In the genomic region with DNA sequence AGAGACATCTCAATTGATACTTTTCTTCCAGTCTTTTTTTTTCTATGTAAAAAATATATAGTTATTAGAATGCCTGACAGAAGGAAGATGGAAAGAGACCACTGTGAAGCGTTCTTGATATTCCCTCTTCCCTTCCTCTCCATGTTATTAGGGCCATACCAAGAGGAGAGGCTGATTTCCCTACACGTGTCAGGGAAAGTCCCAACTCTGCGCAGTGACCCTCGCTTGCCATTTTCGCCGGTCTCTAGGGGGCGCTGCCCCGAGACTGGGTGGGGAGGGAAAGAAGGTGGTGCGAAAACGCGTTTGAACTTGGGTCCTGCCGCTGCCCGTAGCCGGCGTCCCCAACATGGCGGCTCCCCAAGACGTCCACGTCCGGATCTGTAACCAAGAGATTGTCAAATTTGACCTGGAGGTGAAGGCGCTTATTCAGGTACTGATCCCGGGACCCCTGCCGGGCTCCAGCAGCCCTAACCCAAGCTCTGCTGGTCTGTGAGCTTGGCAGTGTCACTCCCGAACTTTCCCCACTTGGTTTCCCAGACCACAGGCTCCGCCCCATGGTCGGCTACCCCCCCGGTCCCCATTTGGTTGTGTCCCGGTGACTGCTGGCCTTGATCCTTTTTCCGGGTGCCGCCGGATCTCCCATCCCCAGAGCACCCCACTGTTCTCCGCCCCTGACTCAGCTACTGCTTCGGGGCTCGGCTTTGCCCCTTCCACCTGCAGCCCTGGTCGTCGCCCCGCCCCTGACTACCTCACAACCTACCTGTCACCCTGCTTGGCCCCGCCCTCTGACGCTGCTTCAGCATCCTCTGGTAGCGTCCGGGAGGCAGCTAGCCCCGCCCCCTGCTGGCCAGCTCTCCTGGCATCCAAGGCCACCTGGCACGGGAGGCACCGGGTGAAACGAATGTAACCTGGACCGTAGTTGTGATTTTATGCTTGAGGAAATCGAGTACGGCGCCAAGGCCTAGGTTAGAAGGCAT, we compare ENCODE assay signal across 1 cellular context.
TF ChIP-seq lines count a peak whose summit lies in the region.

Gene BNIP1 (plus strand): TSS at position 332 of the 977 bp plus-strand sequence. CDS start 15 bp downstream, at position 347.

TF ChIP-seq in SK-N-SH, 30 proteins besides CTCF, POLR2A, EP300 and RAD21 (continued from another document):
- TF ChIP-seq, protein P1, sequence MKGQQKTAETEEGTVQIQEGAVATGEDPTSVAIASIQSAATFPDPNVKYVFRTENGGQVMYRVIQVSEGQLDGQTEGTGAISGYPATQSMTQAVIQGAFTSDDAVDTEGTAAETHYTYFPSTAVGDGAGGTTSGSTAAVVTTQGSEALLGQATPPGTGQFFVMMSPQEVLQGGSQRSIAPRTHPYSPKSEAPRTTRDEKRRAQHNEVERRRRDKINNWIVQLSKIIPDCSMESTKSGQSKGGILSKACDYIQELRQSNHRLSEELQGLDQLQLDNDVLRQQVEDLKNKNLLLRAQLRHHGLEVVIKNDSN (IDR thresholded peaks at IDR 0.05; ENCODE audit: borderline replicate concordance, low read depth) = 0 out of 2 replicates have a peak, but pooled peaks have one; percentile 27
- no peak; the same call in 1 of the 2 replicates for TF ChIP-seq GABPA (IDR thresholded peaks at IDR 0.05; ENCODE audit: low read depth)
- TF ChIP-seq FOXM1 (IDR thresholded peaks at IDR 0.05; ENCODE audit: low read depth) = no peak
- peak; percentile 83 for TF ChIP-seq TAF1 (IDR thresholded peaks at IDR 0.05; ENCODE audit: borderline replicate concordance, low read depth, low read length)
- 0 out of 2 replicates have a peak, but pooled peaks have one; percentile 32 for TF ChIP-seq FOXJ3 (CRISPR knock-in tag; IDR thresholded peaks at IDR 0.05)
- TF ChIP-seq, protein P2, sequence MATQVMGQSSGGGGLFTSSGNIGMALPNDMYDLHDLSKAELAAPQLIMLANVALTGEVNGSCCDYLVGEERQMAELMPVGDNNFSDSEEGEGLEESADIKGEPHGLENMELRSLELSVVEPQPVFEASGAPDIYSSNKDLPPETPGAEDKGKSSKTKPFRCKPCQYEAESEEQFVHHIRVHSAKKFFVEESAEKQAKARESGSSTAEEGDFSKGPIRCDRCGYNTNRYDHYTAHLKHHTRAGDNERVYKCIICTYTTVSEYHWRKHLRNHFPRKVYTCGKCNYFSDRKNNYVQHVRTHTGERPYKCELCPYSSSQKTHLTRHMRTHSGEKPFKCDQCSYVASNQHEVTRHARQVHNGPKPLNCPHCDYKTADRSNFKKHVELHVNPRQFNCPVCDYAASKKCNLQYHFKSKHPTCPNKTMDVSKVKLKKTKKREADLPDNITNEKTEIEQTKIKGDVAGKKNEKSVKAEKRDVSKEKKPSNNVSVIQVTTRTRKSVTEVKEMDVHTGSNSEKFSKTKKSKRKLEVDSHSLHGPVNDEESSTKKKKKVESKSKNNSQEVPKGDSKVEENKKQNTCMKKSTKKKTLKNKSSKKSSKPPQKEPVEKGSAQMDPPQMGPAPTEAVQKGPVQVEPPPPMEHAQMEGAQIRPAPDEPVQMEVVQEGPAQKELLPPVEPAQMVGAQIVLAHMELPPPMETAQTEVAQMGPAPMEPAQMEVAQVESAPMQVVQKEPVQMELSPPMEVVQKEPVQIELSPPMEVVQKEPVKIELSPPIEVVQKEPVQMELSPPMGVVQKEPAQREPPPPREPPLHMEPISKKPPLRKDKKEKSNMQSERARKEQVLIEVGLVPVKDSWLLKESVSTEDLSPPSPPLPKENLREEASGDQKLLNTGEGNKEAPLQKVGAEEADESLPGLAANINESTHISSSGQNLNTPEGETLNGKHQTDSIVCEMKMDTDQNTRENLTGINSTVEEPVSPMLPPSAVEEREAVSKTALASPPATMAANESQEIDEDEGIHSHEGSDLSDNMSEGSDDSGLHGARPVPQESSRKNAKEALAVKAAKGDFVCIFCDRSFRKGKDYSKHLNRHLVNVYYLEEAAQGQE (IDR thresholded peaks at IDR 0.05; ENCODE audit: low read depth, low read length) = peak; percentile 69
- TF ChIP-seq, protein P3, sequence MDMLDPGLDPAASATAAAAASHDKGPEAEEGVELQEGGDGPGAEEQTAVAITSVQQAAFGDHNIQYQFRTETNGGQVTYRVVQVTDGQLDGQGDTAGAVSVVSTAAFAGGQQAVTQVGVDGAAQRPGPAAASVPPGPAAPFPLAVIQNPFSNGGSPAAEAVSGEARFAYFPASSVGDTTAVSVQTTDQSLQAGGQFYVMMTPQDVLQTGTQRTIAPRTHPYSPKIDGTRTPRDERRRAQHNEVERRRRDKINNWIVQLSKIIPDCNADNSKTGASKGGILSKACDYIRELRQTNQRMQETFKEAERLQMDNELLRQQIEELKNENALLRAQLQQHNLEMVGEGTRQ (IDR thresholded peaks at IDR 0.05; ENCODE audit: borderline replicate concordance, low read depth, low read length) = no peak; the same call in 1 of the 2 replicates
- TF ChIP-seq RCOR1 (IDR thresholded peaks at IDR 0.05; ENCODE audit: low read length) = peak; percentile 74
- TF ChIP-seq, protein P4, sequence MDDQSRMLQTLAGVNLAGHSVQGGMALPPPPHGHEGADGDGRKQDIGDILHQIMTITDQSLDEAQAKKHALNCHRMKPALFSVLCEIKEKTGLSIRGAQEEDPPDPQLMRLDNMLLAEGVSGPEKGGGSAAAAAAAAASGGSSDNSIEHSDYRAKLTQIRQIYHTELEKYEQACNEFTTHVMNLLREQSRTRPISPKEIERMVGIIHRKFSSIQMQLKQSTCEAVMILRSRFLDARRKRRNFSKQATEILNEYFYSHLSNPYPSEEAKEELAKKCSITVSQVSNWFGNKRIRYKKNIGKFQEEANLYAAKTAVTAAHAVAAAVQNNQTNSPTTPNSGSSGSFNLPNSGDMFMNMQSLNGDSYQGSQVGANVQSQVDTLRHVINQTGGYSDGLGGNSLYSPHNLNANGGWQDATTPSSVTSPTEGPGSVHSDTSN (IDR thresholded peaks at IDR 0.05) = peak; percentile 53
